In genomic region chr14:93184391-93185332, GRCh38 we compare ENCODE assay signal across 8 cellular contexts. TPM values are rescaled to one million over a fixed set of nuclear protein-coding genes. Genes with fewer than 3 reads are reported as not detected.
A peak's percentile ranks its signal among the peaks of the same experiment; 100 is the strongest.
DNase-seq lines count a peak whose midpoint lies in the region; ATAC-seq and TF ChIP-seq lines count a peak whose summit lies in the region.

A gene with protein sequence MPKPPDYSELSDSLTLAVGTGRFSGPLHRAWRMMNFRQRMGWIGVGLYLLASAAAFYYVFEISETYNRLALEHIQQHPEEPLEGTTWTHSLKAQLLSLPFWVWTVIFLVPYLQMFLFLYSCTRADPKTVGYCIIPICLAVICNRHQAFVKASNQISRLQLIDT (plus strand): TSS chr14:93185317. CDS start chr14:93185406, 89 bp downstream.
A gene with protein sequence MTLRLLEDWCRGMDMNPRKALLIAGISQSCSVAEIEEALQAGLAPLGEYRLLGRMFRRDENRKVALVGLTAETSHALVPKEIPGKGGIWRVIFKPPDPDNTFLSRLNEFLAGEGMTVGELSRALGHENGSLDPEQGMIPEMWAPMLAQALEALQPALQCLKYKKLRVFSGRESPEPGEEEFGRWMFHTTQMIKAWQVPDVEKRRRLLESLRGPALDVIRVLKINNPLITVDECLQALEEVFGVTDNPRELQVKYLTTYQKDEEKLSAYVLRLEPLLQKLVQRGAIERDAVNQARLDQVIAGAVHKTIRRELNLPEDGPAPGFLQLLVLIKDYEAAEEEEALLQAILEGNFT (minus strand): TSS chr14:93184897. CDS start chr14:93184242, 655 bp downstream.

- TF ChIP-seq EP300 in SK-N-SH (IDR thresholded peaks at IDR 0.05; ENCODE audit: borderline replicate concordance in 1 of 2, low read depth in 1 of 2, low read length in 1 of 2) = no peak
- TF ChIP-seq EP300 in tibial nerve (IDR thresholded peaks at IDR 0.05) = peak in 1 of 2 donors; percentile 87

- H3K9me3 ChIP-seq in SK-N-SH (no peaks in the 10 kb centered on the region), trophoblast cell (ENCODE audit: insufficient read depth, low read depth, low read length) (no peaks in the 10 kb centered on the region), tibial nerve (no peaks in the 10 kb centered on the region)

- H4K20me1 ChIP-seq in SK-N-SH (ENCODE audit: insufficient read depth) = peaks cover 4% of the 10 kb centered on the region; the same call in 1 of the 2 replicates

- H3K36me3 ChIP-seq in SK-N-SH (replicated peaks in 1 of 2; ENCODE audit: control insufficient read depth in 1 of 2, insufficient read depth in 2 of 2, low read length in 1 of 2) = peaks cover 36 to 39% of the 10 kb centered on the region in 2 experiments
- H3K36me3 ChIP-seq in trophoblast cell (ENCODE audit: control insufficient read depth in 1 of 2, insufficient read depth in 2 of 2, low read length in 2 of 2) = peaks cover 4 to 5% of the 10 kb centered on the region in 2 experiments
- peaks cover 0 to 43% (median 6%) of the 10 kb centered on the region in 3 donors for H3K36me3 ChIP-seq in tibial nerve

- peak within 1 kb of the TSS; percentile 97 for H3K4me3 ChIP-seq in LNCaP clone FGC (ENCODE audit: low read depth, low read length)
- H3K4me3 ChIP-seq in SK-N-SH (ENCODE audit: low read depth in 2 of 2, low read length in 1 of 2) = peak within 1 kb of the TSS; percentile 94 to 99
- H3K4me3 ChIP-seq in trophoblast cell (ENCODE audit: low read depth, low read length) = peak within 1 kb of the TSS; percentile 90
- peak within 1 kb of the TSS; percentile 72 to 98 (median 89) for H3K4me3 ChIP-seq in tibial nerve

- TF ChIP-seq RAD21 in SK-N-SH (IDR thresholded peaks at IDR 0.05; ENCODE audit: low read length) = no peak

- peak; percentile 24 to 83 for TF ChIP-seq POLR2A in tibial nerve (IDR thresholded peaks at IDR 0.05)

- H3F3A ChIP-seq in SK-N-SH (replicated peaks; ENCODE audit: insufficient read depth) = peaks cover 4% of the 10 kb centered on the region

- peak within 1 kb of the TSS; percentile 66 for H3K18ac ChIP-seq in trophoblast cell (ENCODE audit: low read length)

- H3K36me3 Mint-ChIP-seq in activated naive CD4-positive, alpha-beta T cell treated with anti-CD3 and anti-CD28 coated beads, Interleukin-2, amount 50 U/mL, for 24 hours = peaks cover 2% of the 10 kb centered on the region

- peak within 1 kb of the TSS; percentile 55 for H2BK5ac ChIP-seq in trophoblast cell (ENCODE audit: low read depth, low read length, poor library complexity)

- no peaks in the 10 kb centered on the region for H3K27me3 Mint-ChIP-seq in activated naive CD4-positive, alpha-beta T cell treated with anti-CD3 and anti-CD28 coated beads, Interleukin-2, amount 50 U/mL, for 24 hours

- DNase-seq in GM04503 (ENCODE audit: low read depth) (peak; percentile 20), H4 (ENCODE audit: low spot score) (peak; percentile 79), LNCaP clone FGC (ENCODE audit: low read depth) (peak; percentile 54), SK-N-SH (peak; percentile 98), Right ventricle myocardium inferior (ENCODE audit: missing footprints) (peak; percentile 95), trophoblast cell (peak; percentile 83 to 87), tibial nerve (ENCODE audit: low spot score in 2 of 2) (peak; percentile 68 to 73)

- H3K79me2 ChIP-seq in SK-N-SH (ENCODE audit: insufficient read depth) (peaks cover 52% of the 10 kb centered on the region), trophoblast cell (ENCODE audit: control insufficient read depth, insufficient read depth, low read length, poor library complexity) (peaks cover 3% of the 10 kb centered on the region)

- intact Hi-C loops in Right ventricle myocardium inferior (cut with DNase I) = loop anchor here (1.0 kb wide), 1 partner anchor 20 kb away; no protein-coding TSS in a partner anchor

- peak within 1 kb of the TSS; percentile 95 for H3K4me2 ChIP-seq in SK-N-SH
- peak within 1 kb of the TSS; percentile 96 for H3K4me2 ChIP-seq in trophoblast cell (ENCODE audit: low read length)

- H4K91ac ChIP-seq in trophoblast cell (ENCODE audit: low read depth, low read length) = peak within 1 kb of the TSS; percentile 84

- H3K9ac ChIP-seq in SK-N-SH (peak within 1 kb of the TSS; percentile 92), trophoblast cell (ENCODE audit: low read length) (peak within 1 kb of the TSS; percentile 91)

- POLR2A ChIA-PET in SK-N-SH (lab: Yijun Ruan, JAX) = interaction anchor here (0.6 to 1.6 kb wide), 12 partner anchors 22 to 478 kb away, joined by 3 to 19 read pairs (median 3); partner anchors contain the start of genes GON7, ITPK1 and UBR7

- H3K27ac ChIP-seq in SK-N-SH (ENCODE audit: low read depth in 2 of 2, low read length in 1 of 2) (peak within 1 kb of the TSS; percentile 92 to 94), trophoblast cell (ENCODE audit: low read depth, low read length) (peak within 1 kb of the TSS; percentile 97), tibial nerve (peak within 1 kb of the TSS; percentile 69 to 98 (median 96))

- peak within 1 kb of the TSS; percentile 95 for H3K27ac Mint-ChIP-seq in activated naive CD4-positive, alpha-beta T cell treated with anti-CD3 and anti-CD28 coated beads, Interleukin-2, amount 50 U/mL, for 24 hours

- H2AK5ac ChIP-seq in trophoblast cell (ENCODE audit: low read length) = no peak within 1 kb of the TSS

- H4K12ac ChIP-seq in trophoblast cell (ENCODE audit: low read depth, low read length) = peak within 1 kb of the TSS; percentile 27

- no peaks in the 10 kb centered on the region for H3K9me2 ChIP-seq in SK-N-SH

- H2AFZ ChIP-seq in SK-N-SH (ENCODE audit: low read depth) = peak within 1 kb of the TSS; percentile 96
- peak within 1 kb of the TSS; percentile 93 for H2AFZ ChIP-seq in trophoblast cell (ENCODE audit: insufficient read depth, low read length, poor library complexity)

- peak within 1 kb of the TSS; percentile 94 for H3K4me3 Mint-ChIP-seq in activated naive CD4-positive, alpha-beta T cell treated with anti-CD3 and anti-CD28 coated beads, Interleukin-2, amount 50 U/mL, for 24 hours

- TF ChIP-seq CTCF in LNCaP clone FGC (IDR thresholded peaks at IDR 0.05; ENCODE audit: control insufficient read depth, extremely low read depth, insufficient read depth) (peak; percentile 26), SK-N-SH (IDR thresholded peaks at IDR 0.05) (peak; percentile 31), tibial nerve (IDR thresholded peaks at IDR 0.05) (peak in 4 of 5 experiments; percentile 10 to 58 (median 32))

- H3K27me3 ChIP-seq in SK-N-SH (ENCODE audit: insufficient read depth) = no peaks in the 10 kb centered on the region
- H3K27me3 ChIP-seq in trophoblast cell (ENCODE audit: insufficient read depth, low read length) = no peaks in the 10 kb centered on the region
- H3K27me3 ChIP-seq in tibial nerve = no peaks in the 10 kb centered on the region

- peak; percentile 94 for ATAC-seq in Right ventricle myocardium inferior

- WGBS in SK-N-SH (ENCODE audit: low lambda C conversion rate) = 0% methylated on average over 9 of the region's 122 CpGs
- WGBS in trophoblast cell (ENCODE audit: extremely low coverage, insufficient coverage, insufficient read length) = no CpG with 5 or more reads among the region's 122 CpGs
- WGBS in tibial nerve, 2 donors = 0 to 2% methylated on average over 34 to 39 of the region's 122 CpGs

- H3K23ac ChIP-seq in trophoblast cell (ENCODE audit: low read length) = no peak within 1 kb of the TSS

- H3K9me3 Mint-ChIP-seq in activated naive CD4-positive, alpha-beta T cell treated with anti-CD3 and anti-CD28 coated beads, Interleukin-2, amount 50 U/mL, for 24 hours = no peaks in the 10 kb centered on the region

- H3K4me1 ChIP-seq in SK-N-SH (ENCODE audit: control insufficient read depth in 1 of 2, insufficient read depth in 2 of 2, low read depth in 1 of 2, low read length in 1 of 2) = peaks cover 2 to 17% of the 10 kb centered on the region in 2 experiments; a peak in 2 of 4 replicates
- peaks cover 2 to 3% of the 10 kb centered on the region in 2 experiments for H3K4me1 ChIP-seq in trophoblast cell (ENCODE audit: control insufficient read depth in 1 of 2, insufficient read depth in 2 of 2, low read length in 2 of 2)
- H3K4me1 ChIP-seq in tibial nerve = peaks cover 0 to 34% (median 19%) of the 10 kb centered on the region in 4 donors

- CTCF ChIA-PET in SK-N-SH (lab: Yijun Ruan, JAX) = interaction anchor here (0.7 to 1.7 kb wide), 10 partner anchors 10 to 436 kb away, joined by 3 to 7 read pairs (median 4); partner anchors contain the start of gene UBR7

- peak within 1 kb of the TSS; percentile 82 for H4K8ac ChIP-seq in trophoblast cell (ENCODE audit: low read depth, low read length)

- peak within 1 kb of the TSS; percentile 46 for H2BK120ac ChIP-seq in trophoblast cell (ENCODE audit: insufficient read depth, low read length, poor library complexity)

- H3K79me1 ChIP-seq in trophoblast cell (ENCODE audit: low read length) = peaks cover 8% of the 10 kb centered on the region

- peaks cover 53% of the 10 kb centered on the region for H3K4me1 Mint-ChIP-seq in activated naive CD4-positive, alpha-beta T cell treated with anti-CD3 and anti-CD28 coated beads, Interleukin-2, amount 50 U/mL, for 24 hours

- H3K14ac ChIP-seq in trophoblast cell (ENCODE audit: low read length) = peak within 1 kb of the TSS; percentile 81

- peak within 1 kb of the TSS; percentile 57 for H3K4ac ChIP-seq in trophoblast cell (ENCODE audit: low read depth, low read length)

- no peak within 1 kb of the TSS for H2BK12ac ChIP-seq in trophoblast cell (ENCODE audit: low read length)

TF ChIP-seq in SK-N-SH, 30 proteins besides CTCF, POLR2A, EP300 and RAD21 (continues in another document):
- TF ChIP-seq MXI1 (IDR thresholded peaks at IDR 0.05; ENCODE audit: low read depth, low read length) (peak; percentile 67), MAX (IDR thresholded peaks at IDR 0.05; ENCODE audit: low read depth) (peak; percentile 49)

RNA-seq across cellular contexts. Expression of the first gene that starts in this region (rescaled TPM):
- 22.7 and 28.7 TPM in 2 replicates for total RNA-seq in H4 (2014; rRNA removed; shearing (Covaris generic))
- polyA plus RNA-seq in SK-N-SH (2012; rRNA removed) = 17.7 and 18.5 TPM in 2 replicates
- 24.5 and 27.0 TPM in 2 replicates for polyA plus RNA-seq in SK-N-SH (2012; cell fraction: cytosol; rRNA removed)
- polyA plus RNA-seq in SK-N-SH (2012; cell fraction: nucleus; rRNA removed) = 3.8 and 10.2 TPM in 2 replicates
- total RNA-seq in Right ventricle myocardium inferior (23.0 TPM), tibial nerve (10 to 100 TPM in 2 of 4 donors, 1 to 10 TPM in 2; 6.5 to 11.7 (median 9.3) TPM)
- polyA plus RNA-seq in trophoblast cell (2013) = 17.1 and 17.2 TPM in 2 replicates

RNA-seq across cellular contexts. Expression of the second gene that starts in this region (rescaled TPM):
- total RNA-seq in H4 (2014; rRNA removed; shearing (Covaris generic)) = 8.9 and 9.1 TPM in 2 replicates
- polyA plus RNA-seq in SK-N-SH (2012; rRNA removed) = 25.0 and 42.0 TPM in 2 replicates
- 37.2 and 39.5 TPM in 2 replicates for polyA plus RNA-seq in SK-N-SH (2012; cell fraction: cytosol; rRNA removed)
- polyA plus RNA-seq in SK-N-SH (2012; cell fraction: nucleus; rRNA removed) = 22.8 and 43.6 TPM in 2 replicates
- total RNA-seq in Right ventricle myocardium inferior (52.5 TPM), tibial nerve (10 to 100 TPM; 21.8 to 29.3 (median 23.4) TPM)
- 10.5 and 10.6 TPM in 2 replicates for polyA plus RNA-seq in trophoblast cell (2013)

Comparison
In these comparisons a context has a peak if more than half of its experiments do, and no peak if none do; other contexts are left out.
1. Peak in every context shown above with its lines: DNase-seq, ATAC-seq, H3K4me3 ChIP-seq and H3K27ac ChIP-seq.
2. DNase-seq: peak in every context shown above with its lines; median percentile 98 in SK-N-SH; 95 in Right ventricle myocardium inferior; 85 in trophoblast cell; 79 in H4; 70 in tibial nerve; 54 in LNCaP clone FGC; 20 in GM04503.